Comparison of ENCODE assay signal across 29 cellular contexts in genomic region chr10:77881636-77882035, GRCh38. TPM values are rescaled to one million over a fixed set of nuclear protein-coding genes. Genes with fewer than 3 reads are reported as not detected.
DNase-seq lines count a peak whose midpoint lies in the region; ATAC-seq, FAIRE-seq and TF ChIP-seq lines count a peak whose summit lies in the region.
"Had no signal": no experiment of that assay in that cellular context is flagged by ENCODE, and none has a peak within 500 bp of the region (broad histone marks: within the 10 kb centered on the region; RNA-seq: fewer than 3 reads in every experiment).

No MANE protein-coding gene starts in this region.

- H3K9me3 ChIP-seq in mammary epithelial cell (replicated peaks; ENCODE audit: insufficient read depth, low read length) (no peaks in the 10 kb centered on the region), HepG2 (ENCODE audit: low read length) (no peaks in the 10 kb centered on the region), skeletal muscle tissue (ENCODE audit: control insufficient read depth in 3 of 3, low read length in 3 of 3) (no peaks in the 10 kb centered on the region)
- H3K9me3 ChIP-seq: esophagus squamous epithelium, heart right ventricle, Peyer's patch, thoracic aorta had no signal

- no peak for TF ChIP-seq EP300 in HepG2 (IDR thresholded peaks at IDR 0.05; ENCODE audit: low read depth in 2 of 2, low read length in 2 of 2)
- no peak for TF ChIP-seq EP300 in HepG2 (CRISPR knock-in tag; IDR thresholded peaks at IDR 0.05; ENCODE audit: borderline replicate concordance)

- H3K27ac ChIP-seq in mammary epithelial cell (ENCODE audit: insufficient read depth, low read depth, low read length) (no peak overlapping the region), HepG2 (ENCODE audit: extremely low read length, insufficient read depth, low read length) (no peak overlapping the region), skeletal muscle tissue (ENCODE audit: low read depth, low read length) (peak overlapping the region; percentile 66)
- H3K27ac ChIP-seq: GM23248, heart right ventricle, thoracic aorta had no signal

- no peak overlapping the region for H3K4me3 ChIP-seq in mammary epithelial cell (replicated peaks in 1 of 3; ENCODE audit: insufficient read depth in 1 of 3, low read depth in 2 of 3, low read length in 3 of 3)
- H3K4me3 ChIP-seq in HepG2 (replicated peaks in 1 of 3; ENCODE audit: insufficient read depth in 1 of 3, low read depth in 2 of 3, low read length in 3 of 3): no peak overlapping the region
- peak overlapping the region in 1 of 3 donors; percentile 29 for H3K4me3 ChIP-seq in skeletal muscle tissue (ENCODE audit: low read length in 3 of 3)
- no peak overlapping the region for H3K4me3 ChIP-seq in foreskin fibroblast (ENCODE audit: low read depth in 1 of 2, low read length in 2 of 2)
- H3K4me3 ChIP-seq: esophagus squamous epithelium, GM23248, heart right ventricle, Peyer's patch, thoracic aorta had no signal

- H3K79me2 ChIP-seq in mammary epithelial cell (ENCODE audit: insufficient read depth, low read length) (peaks cover 97% of the 10 kb centered on the region), HepG2 (ENCODE audit: insufficient read depth, low read length) (peaks cover 27% of the 10 kb centered on the region)

- dilution Hi-C loops in mammary epithelial cell (cut with HindIII; ENCODE audit: low sequenced_read_pairs): no loop called here

- H3K9ac ChIP-seq in mammary epithelial cell (ENCODE audit: insufficient read depth, low read length): no peak overlapping the region
- no peak overlapping the region for H3K9ac ChIP-seq in HepG2 (ENCODE audit: insufficient read depth, low read depth, low read length)
- H3K9ac ChIP-seq in skeletal muscle tissue (ENCODE audit: low read depth in 1 of 3, low read length in 3 of 3): peak overlapping the region in 1 of 3 donors; percentile 35
- H3K9ac ChIP-seq: GM23248 had no signal

- TF ChIP-seq RAD21 in HepG2 (CRISPR knock-in tag; IDR thresholded peaks at IDR 0.05): no peak

- no peak for TF ChIP-seq POLR2A in HepG2 (IDR thresholded peaks at IDR 0.05; ENCODE audit: insufficient read depth in 1 of 2, low read depth in 2 of 2, low read length in 2 of 2)

- CTCF ChIA-PET in MCF 10A (lab: Yijun Ruan, JAX): interaction anchor here (0.5 to 1.8 kb wide), 5 partner anchors 9 to 93 kb away, joined by 3 to 6 read pairs (median 3); no protein-coding TSS in a partner anchor
- CTCF ChIA-PET in mammary epithelial cell (lab: Charles Lee; ENCODE audit: low non-redundant PET): no interaction called here
- CTCF ChIA-PET in WTC11 (lab: Charles Lee): interaction anchor here (0.8 to 4.8 kb wide), 3 partner anchors 9 to 37 kb away, joined by 3 to 82 read pairs (median 3); no protein-coding TSS in a partner anchor
- CTCF ChIA-PET in HepG2 (lab: Yijun Ruan, JAX; ENCODE audit: low intra/inter-chr PET ratio, low total read pairs): no interaction called here

- H3K36me3 ChIP-seq in mammary epithelial cell (ENCODE audit: insufficient read depth, low read length): no peaks in the 10 kb centered on the region
- no peaks in the 10 kb centered on the region; a peak in 1 of 5 replicates for H3K36me3 ChIP-seq in HepG2 (replicated peaks in 1 of 2; ENCODE audit: control insufficient read depth in 1 of 2, insufficient read depth in 2 of 2, low read length in 2 of 2)
- H3K36me3 ChIP-seq in skeletal muscle tissue (ENCODE audit: control insufficient read depth in 3 of 3, insufficient read depth in 3 of 3, low read length in 3 of 3): no peaks in the 10 kb centered on the region
- H3K36me3 ChIP-seq: esophagus squamous epithelium, heart right ventricle, Peyer's patch, thoracic aorta had no signal

- no TSS peak for BruUV-seq in MCF 10A (replicated peaks; lab: Mats Ljungman, UMichigan)
- BruUV-seq in mammary epithelial cell (replicated peaks; lab: Mats Ljungman, UMichigan): no TSS peak
- no TSS peak for BruUV-seq in HepG2 (replicated peaks; lab: Mats Ljungman, UMichigan)

- H3K27me3 Mint-ChIP-seq in MCF 10A (ENCODE audit: insufficient read depth, unreplicated experiment) (no peaks in the 10 kb centered on the region), WTC11 (ENCODE audit: low read depth) (no peaks in the 10 kb centered on the region)

- H3K4me2 ChIP-seq in mammary epithelial cell (ENCODE audit: insufficient read depth, low read depth, low read length) (no peak overlapping the region), HepG2 (ENCODE audit: low read depth, low read length) (no peak overlapping the region)

- intact Hi-C loops in MCF 10A (cut with micrococcal nuclease) (no loop called here), mammary epithelial cell (cut with micrococcal nuclease) (no loop called here), HepG2 (cut with micrococcal nuclease; ENCODE audit: unreplicated experiment) (no loop called here)

- TF ChIP-seq CTCF in MCF 10A (IDR thresholded peaks at IDR 0.05; ENCODE audit: unreplicated experiment) (no peak), mammary epithelial cell (conservative IDR thresholded peaks at IDR 0.05 in 1 of 2, IDR thresholded peaks at IDR 0.05 in 1 of 2; ENCODE audit: extremely low read depth in 1 of 2, insufficient read depth in 1 of 2, low read depth in 1 of 2, low read length in 2 of 2) (no peak), WTC11 (IDR thresholded peaks at IDR 0.05) (no peak), HepG2 (CRISPR knock-in tag; IDR thresholded peaks at IDR 0.05) (no peak), foreskin fibroblast (IDR thresholded peaks at IDR 0.05; ENCODE audit: low read depth, low read length) (no peak)

- H3K4me3 Mint-ChIP-seq in MCF 10A (ENCODE audit: unreplicated experiment) (peak overlapping the region; percentile 53), WTC11 (no peak overlapping the region)
- H3K4me3 Mint-ChIP-seq: activated CD8-positive, alpha-beta memory T cell treated with anti-CD3 and anti-CD28 coated beads, Interleukin-2, amount 10 ng/mL, durations not matched to agents 7 days and 5 days; CD4-positive, CD25-positive, alpha-beta regulatory T cell; nephron; stimulated activated naive CD8-positive, alpha-beta T cell treated with anti-CD3 and anti-CD28 coated beads, Interleukin-15, amount 100 ng/mL, for 72 hours; T-helper 1 cell treated with Interleukin-12 subunit alpha and Interleukin-12 subunit beta and Interleukin-4 antibody, amounts not matched to agents 30 μg/mL and 1 μg/mL, for 36 hours had no signal

- H2AFZ ChIP-seq in mammary epithelial cell (ENCODE audit: low read depth, low read length) (no peak overlapping the region), HepG2 (ENCODE audit: low read length) (no peak overlapping the region)
- H2AFZ ChIP-seq: GM23248 had no signal

- WGBS in mammary epithelial cell (ENCODE audit: low coverage, missing lambda C conversion rate): 86% methylated on average over 2 of the region's 4 CpGs
- WGBS in HepG2 (ENCODE audit: low lambda C conversion rate): 74% methylated on average over 3 of the region's 4 CpGs

- DNase-seq in MCF 10A (ENCODE audit: unreplicated experiment) (no peak), mammary epithelial cell (no peak), WTC11 (ENCODE audit: low spot score) (no peak), HepG2 (ENCODE audit: low spot score) (peak; percentile 58), GF-D8 (lab: John Stamatoyannopoulos, UW) (no peak), foreskin fibroblast (no peak)
- DNase-seq: 8988T; activated CD8-positive, alpha-beta memory T cell treated with anti-CD3 and anti-CD28 coated beads, Interleukin-2, amount 10 ng/mL, durations not matched to agents 7 days and 5 days; activated naive CD4-positive, alpha-beta T cell treated with Interleukin-2 at 50 U/mL for 16 hours; CD4-positive, CD25-positive, alpha-beta regulatory T cell; esophagus squamous epithelium; foreskin melanocyte; GM23248; heart right ventricle; Karpas-422; kidney glomerular epithelial cell; MV-4-11; NCI-H146; NCI-H748 treated with DMSO at 0.1 percent for 48 hours; stimulated activated naive CD8-positive, alpha-beta T cell treated with anti-CD3 and anti-CD28 coated beads, Interleukin-15, amount 100 ng/mL, for 72 hours had no signal

- ATAC-seq in WTC11: no peak
- no peak for ATAC-seq in HepG2
- no peak for ATAC-seq in GM21367 (IDR thresholded peaks at IDR 0.05; ENCODE audit: unreplicated experiment)
- ATAC-seq: activated CD8-positive, alpha-beta memory T cell treated with anti-CD3 and anti-CD28 coated beads, Interleukin-2, amount 10 ng/mL, durations not matched to agents 7 days and 5 days; heart right ventricle; stimulated activated naive CD8-positive, alpha-beta T cell treated with anti-CD3 and anti-CD28 coated beads, Interleukin-15, amount 100 ng/mL, for 72 hours had no signal

- H3K27ac Mint-ChIP-seq in MCF 10A (ENCODE audit: low read depth, unreplicated experiment) (peak overlapping the region; percentile 59), WTC11 (peak overlapping the region; percentile 73)
- H3K27ac Mint-ChIP-seq: activated CD8-positive, alpha-beta memory T cell treated with anti-CD3 and anti-CD28 coated beads, Interleukin-2, amount 10 ng/mL, durations not matched to agents 7 days and 5 days; CD4-positive, CD25-positive, alpha-beta regulatory T cell; stimulated activated naive CD8-positive, alpha-beta T cell treated with anti-CD3 and anti-CD28 coated beads, Interleukin-15, amount 100 ng/mL, for 72 hours; T-helper 1 cell treated with Interleukin-12 subunit alpha and Interleukin-12 subunit beta and Interleukin-4 antibody, amounts not matched to agents 30 μg/mL and 1 μg/mL, for 36 hours had no signal

- no peaks in the 10 kb centered on the region for H3K27me3 ChIP-seq in mammary epithelial cell (ENCODE audit: insufficient read depth, low read length)
- no peaks in the 10 kb centered on the region for H3K27me3 ChIP-seq in HepG2 (ENCODE audit: control insufficient read depth in 1 of 2, insufficient read depth in 2 of 2, low read length in 2 of 2)
- H3K27me3 ChIP-seq in skeletal muscle tissue (ENCODE audit: control insufficient read depth in 3 of 3, insufficient read depth in 3 of 3, low read length in 3 of 3): no peaks in the 10 kb centered on the region
- H3K27me3 ChIP-seq: esophagus squamous epithelium, heart right ventricle, Peyer's patch had no signal

- peaks cover 88% of the 10 kb centered on the region for H3K36me3 Mint-ChIP-seq in MCF 10A (ENCODE audit: insufficient read depth, unreplicated experiment)
- H3K36me3 Mint-ChIP-seq in WTC11: peaks cover 3% of the 10 kb centered on the region
- H3K36me3 Mint-ChIP-seq: activated CD8-positive, alpha-beta memory T cell treated with anti-CD3 and anti-CD28 coated beads, Interleukin-2, amount 10 ng/mL, durations not matched to agents 7 days and 5 days; CD4-positive, CD25-positive, alpha-beta regulatory T cell had no signal

- H4K20me1 ChIP-seq in mammary epithelial cell (ENCODE audit: insufficient read depth, low read length): no peaks in the 10 kb centered on the region
- no peaks in the 10 kb centered on the region for H4K20me1 ChIP-seq in HepG2 (ENCODE audit: insufficient read depth, low read length)

- FAIRE-seq in HepG2 (lab: Jason Lieb, UNC): no peak
- FAIRE-seq: D721Med, endometrium, TTC549 had no signal

- no peaks in the 10 kb centered on the region for H3K9me3 Mint-ChIP-seq in MCF 10A (ENCODE audit: unreplicated experiment)
- H3K9me3 Mint-ChIP-seq in WTC11: no peaks in the 10 kb centered on the region
- H3K9me3 Mint-ChIP-seq: nephron; stimulated activated naive CD8-positive, alpha-beta T cell treated with anti-CD3 and anti-CD28 coated beads, Interleukin-15, amount 100 ng/mL, for 72 hours; T-helper 1 cell treated with Interleukin-12 subunit alpha and Interleukin-12 subunit beta and Interleukin-4 antibody, amounts not matched to agents 30 μg/mL and 1 μg/mL, for 36 hours had no signal

- POLR2A ChIA-PET in MCF 10A (lab: Yijun Ruan, JAX): interaction anchor here (0.6 to 33.0 kb wide), 10 partner anchors 8 to 155 kb away, joined by 3 to 903 read pairs (median 5); partner anchors contain the start of gene RPS24
- POLR2A ChIA-PET in WTC11 (lab: Charles Lee): no interaction called here
- POLR2A ChIA-PET in HepG2 (lab: Yijun Ruan, JAX): no interaction called here

- in situ Hi-C loops in mammary epithelial cell (cut with MboI; ENCODE audit: low sequenced_read_pairs in 2 of 2) (no loop called here), HepG2 (cut with HindIII; ENCODE audit: extremely low pct_ligation_motif_present, low pct_unique_long_range_greater_than_20kb) (no loop called here)

- H3K4me1 ChIP-seq in mammary epithelial cell (ENCODE audit: insufficient read depth, low read length) (peaks cover 29% of the 10 kb centered on the region), HepG2 (ENCODE audit: insufficient read depth, low read length) (peaks cover 52% of the 10 kb centered on the region), skeletal muscle tissue (ENCODE audit: control insufficient read depth in 3 of 3, insufficient read depth in 3 of 3, low read length in 3 of 3) (peaks cover 43 to 75% (median 69%) of the 10 kb centered on the region in 3 donors)

- H3K4me1 Mint-ChIP-seq in MCF 10A (ENCODE audit: insufficient read depth, unreplicated experiment) (peaks cover 64% of the 10 kb centered on the region), WTC11 (peaks cover 81% of the 10 kb centered on the region)

RNA-seq across cellular contexts. Expression of gene DLG5, which starts 44.9 kb away (rescaled TPM):
- 126 and 127 TPM in 2 replicates for total RNA-seq in MCF 10A (2022)
- 10 to 100 TPM; 40.8 to 76.5 TPM for total RNA-seq in mammary epithelial cell
- polyA plus RNA-seq in mammary epithelial cell: 31.5 TPM
- polyA minus RNA-seq in mammary epithelial cell: 142 TPM
- total RNA-seq in WTC11 (2021): 58.1 to 65.5 TPM (median 59.1 TPM) in 3 replicates
- 15.1 and 15.5 TPM in 2 replicates for total RNA-seq in HepG2 (2016; rRNA removed; fragmentation: Illumina TruSeq; extraction: Trizol)
- 4.8 and 5.9 TPM in 2 replicates for total RNA-seq in HepG2 (2016; cell fraction: cytosol; rRNA removed; fragmentation: Illumina TruSeq; extraction: Trizol; ENCODE audit: low read depth)
- 13.9 and 15.8 TPM in 2 replicates for total RNA-seq in HepG2 (2016; cell fraction: insoluble cytoplasmic fraction; rRNA removed; fragmentation: Illumina TruSeq; extraction: Trizol)
- total RNA-seq in HepG2 (2016; cell fraction: membrane; rRNA removed; fragmentation: Illumina TruSeq; extraction: Trizol): 6.6 and 7.8 TPM in 2 replicates
- 18.8 and 22.2 TPM in 2 replicates for total RNA-seq in HepG2 (2016; cell fraction: nucleus; rRNA removed; fragmentation: Illumina TruSeq; extraction: Trizol)
- polyA plus RNA-seq in HepG2 (2011; rRNA removed): 18.2 and 20.9 TPM in 2 replicates
- polyA plus RNA-seq in HepG2 (2011; cell fraction: cytosol; rRNA removed): 11.7 and 13.7 TPM in 2 replicates
- 164 and 167 TPM in 2 replicates for polyA plus RNA-seq in HepG2 (2011; cell fraction: nucleus; rRNA removed)
- 15.1 and 34.9 TPM in 2 replicates for polyA plus RNA-seq in HepG2 (2012)
- 1.1 TPM in 2 replicates for polyA plus RNA-seq in HepG2 (2016; cell fraction: cytosol; fragmentation: Illumina TruSeq; extraction: Trizol; ENCODE audit: low read depth)
- polyA plus RNA-seq in HepG2 (2016; cell fraction: insoluble cytoplasmic fraction; fragmentation: Illumina TruSeq; extraction: Trizol; ENCODE audit: low read depth): 16.9 and 19.7 TPM in 2 replicates
- polyA plus RNA-seq in HepG2 (2016; cell fraction: membrane; fragmentation: Illumina TruSeq; extraction: Trizol; ENCODE audit: low read depth): 3.0 and 4.2 TPM in 2 replicates
- polyA plus RNA-seq in HepG2 (2016; cell fraction: nucleus; fragmentation: Illumina TruSeq; extraction: Trizol; ENCODE audit: insufficient read depth, low read depth): 49.2 and 54.4 TPM in 2 replicates
- polyA minus RNA-seq in HepG2 (2011; rRNA and poly(A)+ RNA removed; ENCODE audit: low replicate concordance): 19.1 and 24.2 TPM in 2 replicates
- 12.4 and 14.9 TPM in 2 replicates for polyA minus RNA-seq in HepG2 (2011; cell fraction: cytosol; rRNA and poly(A)+ RNA removed)
- polyA minus RNA-seq in HepG2 (2011; cell fraction: nucleus; rRNA and poly(A)+ RNA removed): 29.7 and 35.3 TPM in 2 replicates
- 14.1 TPM for total RNA-seq in skeletal muscle tissue

Comparison
In these comparisons a context has a peak if more than half of its experiments do, and no peak if none do; other contexts are left out.
1. CTCF ChIA-PET loops: an anchor here in MCF 10A (0.5 to 1.8 kb wide) and WTC11 (0.8 to 4.8 kb wide); none called in mammary epithelial cell and HepG2.